In genomic region chr5:172973127-172973916, GRCh38 we compare ENCODE assay signal across 18 cellular contexts. TPM values are rescaled to one million over a fixed set of nuclear protein-coding genes. Genes with fewer than 3 reads are reported as not detected.
DNase-seq lines count a peak whose midpoint lies in the region; ATAC-seq and TF ChIP-seq lines count a peak whose summit lies in the region.
"Had no signal": no experiment of that assay in that cellular context is flagged by ENCODE, and none has a peak within 500 bp of the region (broad histone marks: within the 10 kb centered on the region; RNA-seq: fewer than 3 reads in every experiment).

No MANE protein-coding gene starts in this region.

- no peak for TF ChIP-seq CTCF in HFFc6 (IDR thresholded peaks at IDR 0.05)
- no peak for TF ChIP-seq CTCF in suprapubic skin (IDR thresholded peaks at IDR 0.05)
- no peak for TF ChIP-seq CTCF in glutamatergic neuron (IDR thresholded peaks at IDR 0.05; ENCODE audit: partially characterized antibody, unreplicated experiment)

- WGBS in suprapubic skin, result 64% methylated on average over 3 of the region's 3 CpGs

- H3K27me3 ChIP-seq in suprapubic skin, result no peaks in the 10 kb centered on the region
- H3K27me3 ChIP-seq: ovary, SJSA1 had no signal

- H3K36me3 ChIP-seq in suprapubic skin, result peaks cover 17% of the 10 kb centered on the region
- H3K36me3 ChIP-seq: ovary had no signal

- intact Hi-C loops in sciatic nerve (cut with DNase I), result no loop called here

- no peaks in the 10 kb centered on the region for H3K9me3 ChIP-seq in suprapubic skin
- H3K9me3 ChIP-seq: BE2C, ovary, SJSA1 had no signal

- H3K4me1 Mint-ChIP-seq in HFFc6 (ENCODE audit: low read depth) (peaks cover 24% of the 10 kb centered on the region), glutamatergic neuron (ENCODE audit: low read depth, unreplicated experiment) (no peaks in the 10 kb centered on the region)
- H3K4me1 Mint-ChIP-seq: GM23338 had no signal

- no peaks in the 10 kb centered on the region for H3K9me3 Mint-ChIP-seq in HFFc6
- H3K9me3 Mint-ChIP-seq in glutamatergic neuron (ENCODE audit: unreplicated experiment), result no peaks in the 10 kb centered on the region
- H3K9me3 Mint-ChIP-seq: activated T-helper 1 cell treated with anti-CD3 and anti-CD28 coated beads, Interleukin-12 subunit alpha, Interleukin-12 subunit beta, Interleukin-2, Interleukin-4 antibody, amounts not matched to agents 30 ng/mL and 10 ng/mL and 1 ng/mL, durations not matched to agents 14 hours and 24 hours and 36 hours; GM23338 had no signal

- DNase-seq in HFFc6 (peak; percentile 63), astrocyte of the hippocampus (ENCODE audit: low read depth, low spot score) (peak; percentile 62), glomerular visceral epithelial cell (ENCODE audit: extremely low spot score) (peak; percentile 40), sciatic nerve (ENCODE audit: low spot score) (no peak), suprapubic skin (ENCODE audit: low spot score in 2 of 2) (no peak), OCI-M2 (lab: John Stamatoyannopoulos, UW; ENCODE audit: unreplicated experiment) (no peak), NCI-H2081 treated with DMSO at 0.1 percent for 48 hours (lab: John Stamatoyannopoulos, UW) (no peak), glutamatergic neuron (no peak)
- DNase-seq: BE2C; caudate nucleus; head of caudate nucleus; mammary epithelial cell; NCI-H526; ovary; stimulated activated naive CD8-positive, alpha-beta T cell treated with anti-CD3 and anti-CD28 coated beads, Interleukin-15, Interleukin-2, amounts not matched to agents 100 U/mL and 50 U/mL, for 24 hours had no signal

- H3K4me3 ChIP-seq in suprapubic skin, result no peak overlapping the region
- H3K4me3 ChIP-seq: GM23338, ovary, SJSA1 had no signal

- no peak for TF ChIP-seq EP300 in suprapubic skin (IDR thresholded peaks at IDR 0.05)

- TF ChIP-seq POLR2A in suprapubic skin (IDR thresholded peaks at IDR 0.05), result no peak

- H3K36me3 Mint-ChIP-seq in HFFc6 (ENCODE audit: low read depth), result 0 out of 2 replicates have a peak, but pooled peaks cover 6% of the 10 kb centered on the region
- H3K36me3 Mint-ChIP-seq in glutamatergic neuron (ENCODE audit: unreplicated experiment), result no peaks in the 10 kb centered on the region

- H3K27ac ChIP-seq in suprapubic skin, result no peak overlapping the region
- H3K27ac ChIP-seq: ovary, SJSA1 had no signal

- peak; percentile 86 for ATAC-seq in sciatic nerve
- ATAC-seq: GM23338; stimulated activated naive CD8-positive, alpha-beta T cell treated with anti-CD3 and anti-CD28 coated beads, Interleukin-15, Interleukin-2, amounts not matched to agents 100 U/mL and 50 U/mL, for 24 hours had no signal

- H3K27me3 Mint-ChIP-seq in HFFc6 (ENCODE audit: insufficient read depth) (no peaks in the 10 kb centered on the region; the same call in 1 of the 2 replicates), glutamatergic neuron (ENCODE audit: unreplicated experiment) (peaks cover 2% of the 10 kb centered on the region)

- H3K4me3 Mint-ChIP-seq in HFFc6 (peak overlapping the region; percentile 2; the same call in 1 of the 2 replicates), glutamatergic neuron (ENCODE audit: unreplicated experiment) (no peak overlapping the region)
- H3K4me3 Mint-ChIP-seq: activated T-helper 1 cell treated with anti-CD3 and anti-CD28 coated beads, Interleukin-12 subunit alpha, Interleukin-12 subunit beta, Interleukin-2, Interleukin-4 antibody, amounts not matched to agents 30 ng/mL and 10 ng/mL and 1 ng/mL, durations not matched to agents 14 hours and 24 hours and 36 hours; GM23338 had no signal

- H3K27ac Mint-ChIP-seq in HFFc6 (peak overlapping the region; percentile 89), glutamatergic neuron (ENCODE audit: unreplicated experiment) (no peak overlapping the region)
- H3K27ac Mint-ChIP-seq: activated T-helper 1 cell treated with anti-CD3 and anti-CD28 coated beads, Interleukin-12 subunit alpha, Interleukin-12 subunit beta, Interleukin-2, Interleukin-4 antibody, amounts not matched to agents 30 ng/mL and 10 ng/mL and 1 ng/mL, durations not matched to agents 14 hours and 24 hours and 36 hours; GM23338 had no signal

- no peaks in the 10 kb centered on the region for H3K4me1 ChIP-seq in suprapubic skin
- H3K4me1 ChIP-seq: BE2C had no signal

RNA-seq across cellular contexts. Expression of gene ATP6V0E1, which starts 10.2 kb away (rescaled TPM):
- 100 to 1,000 TPM; 462 to 606 (median 488) TPM for total RNA-seq in HFFc6 (2021; fragmentation: NEBNext Ultra II Directional; extraction: Animal tissue kit (Norgen Biotek cat#: 25700))
- total RNA-seq in sciatic nerve (141 TPM), suprapubic skin (10 to 100 TPM; 73.7 to 91.3 (median 82.1) TPM), glutamatergic neuron (ENCODE audit: unreplicated experiment) (95.3 TPM)

RNA-seq across cellular contexts. Expression of gene RPL26L1, which starts 14.1 kb away (rescaled TPM):
- total RNA-seq in HFFc6 (2021; fragmentation: NEBNext Ultra II Directional; extraction: Animal tissue kit (Norgen Biotek cat#: 25700)), result 100 to 1,000 TPM in 5 of 6 experiments, 10 to 100 TPM in 1; 88.9 to 122 (median 113) TPM
- total RNA-seq in sciatic nerve (24.7 TPM), suprapubic skin (10 to 100 TPM; 14.2 to 30.7 (median 21.9) TPM), glutamatergic neuron (ENCODE audit: unreplicated experiment) (50.6 TPM)

Comparison
In these comparisons a context has a peak if more than half of its experiments do, and no peak if none do; other contexts are left out.
1. DNase-seq: peak in HFFc6 (single experiment), astrocyte of the hippocampus (single experiment) and glomerular visceral epithelial cell (single experiment); none in sciatic nerve (single experiment), suprapubic skin (0 of 2), OCI-M2 (single experiment), NCI-H2081 treated with DMSO at 0.1 percent for 48 hours (single experiment) and glutamatergic neuron (single experiment).